Comparison of ENCODE assay signal across 1 cellular context in the genomic region with DNA sequence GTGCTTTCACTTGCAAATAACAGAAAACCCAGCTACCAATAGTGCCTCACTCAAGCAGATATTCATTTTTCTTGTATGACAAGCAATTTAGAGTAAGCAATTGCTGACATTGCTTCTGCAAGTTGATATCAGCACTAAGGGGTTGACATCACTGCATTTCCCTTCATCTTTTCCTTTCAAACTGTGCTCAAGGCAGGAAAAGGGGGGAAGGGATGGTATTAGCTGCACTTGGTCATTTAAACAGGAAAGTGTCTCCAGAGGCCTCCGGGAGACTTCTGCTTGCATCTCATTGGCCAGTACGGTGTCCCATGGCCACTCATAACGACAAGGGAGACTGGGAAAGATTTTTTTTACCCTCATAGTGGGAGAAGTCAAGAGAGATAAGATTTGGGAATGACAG.
TF ChIP-seq lines count a peak whose summit lies in the region.

No MANE protein-coding gene starts in this region.

TF ChIP-seq in H1, 55 proteins besides CTCF, POLR2A, EP300 and RAD21 (continued from another document):
- TF ChIP-seq, protein P1, sequence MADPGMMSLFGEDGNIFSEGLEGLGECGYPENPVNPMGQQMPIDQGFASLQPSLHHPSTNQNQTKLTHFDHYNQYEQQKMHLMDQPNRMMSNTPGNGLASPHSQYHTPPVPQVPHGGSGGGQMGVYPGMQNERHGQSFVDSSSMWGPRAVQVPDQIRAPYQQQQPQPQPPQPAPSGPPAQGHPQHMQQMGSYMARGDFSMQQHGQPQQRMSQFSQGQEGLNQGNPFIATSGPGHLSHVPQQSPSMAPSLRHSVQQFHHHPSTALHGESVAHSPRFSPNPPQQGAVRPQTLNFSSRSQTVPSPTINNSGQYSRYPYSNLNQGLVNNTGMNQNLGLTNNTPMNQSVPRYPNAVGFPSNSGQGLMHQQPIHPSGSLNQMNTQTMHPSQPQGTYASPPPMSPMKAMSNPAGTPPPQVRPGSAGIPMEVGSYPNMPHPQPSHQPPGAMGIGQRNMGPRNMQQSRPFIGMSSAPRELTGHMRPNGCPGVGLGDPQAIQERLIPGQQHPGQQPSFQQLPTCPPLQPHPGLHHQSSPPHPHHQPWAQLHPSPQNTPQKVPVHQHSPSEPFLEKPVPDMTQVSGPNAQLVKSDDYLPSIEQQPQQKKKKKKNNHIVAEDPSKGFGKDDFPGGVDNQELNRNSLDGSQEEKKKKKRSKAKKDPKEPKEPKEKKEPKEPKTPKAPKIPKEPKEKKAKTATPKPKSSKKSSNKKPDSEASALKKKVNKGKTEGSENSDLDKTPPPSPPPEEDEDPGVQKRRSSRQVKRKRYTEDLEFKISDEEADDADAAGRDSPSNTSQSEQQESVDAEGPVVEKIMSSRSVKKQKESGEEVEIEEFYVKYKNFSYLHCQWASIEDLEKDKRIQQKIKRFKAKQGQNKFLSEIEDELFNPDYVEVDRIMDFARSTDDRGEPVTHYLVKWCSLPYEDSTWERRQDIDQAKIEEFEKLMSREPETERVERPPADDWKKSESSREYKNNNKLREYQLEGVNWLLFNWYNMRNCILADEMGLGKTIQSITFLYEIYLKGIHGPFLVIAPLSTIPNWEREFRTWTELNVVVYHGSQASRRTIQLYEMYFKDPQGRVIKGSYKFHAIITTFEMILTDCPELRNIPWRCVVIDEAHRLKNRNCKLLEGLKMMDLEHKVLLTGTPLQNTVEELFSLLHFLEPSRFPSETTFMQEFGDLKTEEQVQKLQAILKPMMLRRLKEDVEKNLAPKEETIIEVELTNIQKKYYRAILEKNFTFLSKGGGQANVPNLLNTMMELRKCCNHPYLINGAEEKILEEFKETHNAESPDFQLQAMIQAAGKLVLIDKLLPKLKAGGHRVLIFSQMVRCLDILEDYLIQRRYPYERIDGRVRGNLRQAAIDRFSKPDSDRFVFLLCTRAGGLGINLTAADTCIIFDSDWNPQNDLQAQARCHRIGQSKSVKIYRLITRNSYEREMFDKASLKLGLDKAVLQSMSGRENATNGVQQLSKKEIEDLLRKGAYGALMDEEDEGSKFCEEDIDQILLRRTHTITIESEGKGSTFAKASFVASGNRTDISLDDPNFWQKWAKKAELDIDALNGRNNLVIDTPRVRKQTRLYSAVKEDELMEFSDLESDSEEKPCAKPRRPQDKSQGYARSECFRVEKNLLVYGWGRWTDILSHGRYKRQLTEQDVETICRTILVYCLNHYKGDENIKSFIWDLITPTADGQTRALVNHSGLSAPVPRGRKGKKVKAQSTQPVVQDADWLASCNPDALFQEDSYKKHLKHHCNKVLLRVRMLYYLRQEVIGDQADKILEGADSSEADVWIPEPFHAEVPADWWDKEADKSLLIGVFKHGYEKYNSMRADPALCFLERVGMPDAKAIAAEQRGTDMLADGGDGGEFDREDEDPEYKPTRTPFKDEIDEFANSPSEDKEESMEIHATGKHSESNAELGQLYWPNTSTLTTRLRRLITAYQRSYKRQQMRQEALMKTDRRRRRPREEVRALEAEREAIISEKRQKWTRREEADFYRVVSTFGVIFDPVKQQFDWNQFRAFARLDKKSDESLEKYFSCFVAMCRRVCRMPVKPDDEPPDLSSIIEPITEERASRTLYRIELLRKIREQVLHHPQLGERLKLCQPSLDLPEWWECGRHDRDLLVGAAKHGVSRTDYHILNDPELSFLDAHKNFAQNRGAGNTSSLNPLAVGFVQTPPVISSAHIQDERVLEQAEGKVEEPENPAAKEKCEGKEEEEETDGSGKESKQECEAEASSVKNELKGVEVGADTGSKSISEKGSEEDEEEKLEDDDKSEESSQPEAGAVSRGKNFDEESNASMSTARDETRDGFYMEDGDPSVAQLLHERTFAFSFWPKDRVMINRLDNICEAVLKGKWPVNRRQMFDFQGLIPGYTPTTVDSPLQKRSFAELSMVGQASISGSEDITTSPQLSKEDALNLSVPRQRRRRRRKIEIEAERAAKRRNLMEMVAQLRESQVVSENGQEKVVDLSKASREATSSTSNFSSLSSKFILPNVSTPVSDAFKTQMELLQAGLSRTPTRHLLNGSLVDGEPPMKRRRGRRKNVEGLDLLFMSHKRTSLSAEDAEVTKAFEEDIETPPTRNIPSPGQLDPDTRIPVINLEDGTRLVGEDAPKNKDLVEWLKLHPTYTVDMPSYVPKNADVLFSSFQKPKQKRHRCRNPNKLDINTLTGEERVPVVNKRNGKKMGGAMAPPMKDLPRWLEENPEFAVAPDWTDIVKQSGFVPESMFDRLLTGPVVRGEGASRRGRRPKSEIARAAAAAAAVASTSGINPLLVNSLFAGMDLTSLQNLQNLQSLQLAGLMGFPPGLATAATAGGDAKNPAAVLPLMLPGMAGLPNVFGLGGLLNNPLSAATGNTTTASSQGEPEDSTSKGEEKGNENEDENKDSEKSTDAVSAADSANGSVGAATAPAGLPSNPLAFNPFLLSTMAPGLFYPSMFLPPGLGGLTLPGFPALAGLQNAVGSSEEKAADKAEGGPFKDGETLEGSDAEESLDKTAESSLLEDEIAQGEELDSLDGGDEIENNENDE (IDR thresholded peaks at IDR 0.05; ENCODE audit: insufficient replicate concordance, low read length), result no peak
- TF ChIP-seq EZH2 (IDR thresholded peaks at IDR 0.05; ENCODE audit: low read depth, low read length, severe bottlenecking), result no peak
- no peak for TF ChIP-seq EGR1 (IDR thresholded peaks at IDR 0.05; ENCODE audit: borderline replicate concordance, low read depth, low read length)
- TF ChIP-seq, protein P2, sequence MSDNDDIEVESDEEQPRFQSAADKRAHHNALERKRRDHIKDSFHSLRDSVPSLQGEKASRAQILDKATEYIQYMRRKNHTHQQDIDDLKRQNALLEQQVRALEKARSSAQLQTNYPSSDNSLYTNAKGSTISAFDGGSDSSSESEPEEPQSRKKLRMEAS (IDR thresholded peaks at IDR 0.05), result no peak
